1 cellular context compared by ENCODE assay signal in the genomic region with DNA sequence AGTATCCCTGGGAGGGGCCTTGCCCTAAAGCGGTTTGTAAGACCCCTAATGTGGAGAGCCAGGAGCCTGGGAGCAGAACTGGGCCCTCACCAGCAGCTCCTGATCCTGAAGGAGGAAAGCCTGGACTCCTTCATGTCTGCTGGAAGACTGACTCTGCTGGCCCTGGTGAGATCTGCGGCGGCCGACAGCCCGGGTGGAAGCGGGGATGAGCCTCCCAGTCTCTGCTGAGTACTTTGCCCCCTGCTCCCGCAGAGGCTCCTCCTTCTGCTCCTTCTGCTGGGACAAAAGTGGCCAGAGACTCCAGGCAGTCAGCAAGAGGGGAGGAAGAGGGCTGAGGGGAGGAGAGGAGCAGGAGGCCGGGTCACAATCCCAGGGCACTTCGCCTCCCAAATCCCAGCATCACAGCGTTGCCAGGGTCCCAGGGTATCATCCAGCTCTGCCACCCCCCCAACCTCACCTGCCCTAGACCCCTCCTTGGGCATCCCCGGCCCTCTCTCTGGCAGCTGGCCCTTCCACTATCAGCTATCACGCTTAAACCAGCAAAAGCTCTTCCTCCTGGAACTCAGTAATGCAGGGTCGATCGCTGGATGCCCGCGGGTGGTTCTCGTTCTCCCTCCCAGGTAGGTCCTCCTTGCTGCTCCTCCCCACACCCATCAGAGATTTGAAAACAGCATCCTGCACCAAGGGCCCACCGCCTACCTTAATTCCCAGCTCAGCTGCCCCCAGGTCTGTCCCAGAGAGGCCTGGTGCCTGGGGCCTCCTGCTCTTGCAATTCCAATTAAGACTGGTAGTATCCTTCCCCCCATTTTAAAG.
TF ChIP-seq lines count a peak whose summit lies in the region.

No MANE protein-coding gene starts in this region.

TF ChIP-seq in HepG2, 621 proteins besides CTCF, POLR2A, EP300 and RAD21:
- 0 out of 2 replicates have a peak, but pooled peaks have one; percentile 22 for TF ChIP-seq ZNF263 (CRISPR knock-in tag; IDR thresholded peaks at IDR 0.05)
- TF ChIP-seq FOSL2 (CRISPR knock-in tag; IDR thresholded peaks at IDR 0.05): no peak
TF ChIP-seq in HepG2: peak in this region for 1.
